ENCODE assay signal across 35 cellular contexts in genomic region chr17:53106886-53107285, GRCh38.
DNase-seq lines count a peak whose midpoint lies in the region; ATAC-seq and TF ChIP-seq lines count a peak whose summit lies in the region.
"Had no signal": no experiment of that assay in that cellular context is flagged by ENCODE, and none has a peak within 500 bp of the region (broad histone marks: within the 10 kb centered on the region; RNA-seq: fewer than 3 reads in every experiment).

No MANE protein-coding gene starts in this region.

- no peaks in the 10 kb centered on the region for H3K27me3 ChIP-seq in osteoblast (ENCODE audit: insufficient read depth, low read length)
- H3K27me3 ChIP-seq in sigmoid colon = no peaks in the 10 kb centered on the region
- H3K27me3 ChIP-seq: BE2C; BLaER1; BLaER1 treated with 17β-estradiol and CSF1 and Interleukin-3, amounts not matched to agents 10 nM and 100 nM had no signal

- ATAC-seq in esophagus mucosa = no peak
- ATAC-seq: A549; CD8-positive, alpha-beta T cell had no signal

- no peaks in the 10 kb centered on the region for H3K27me3 Mint-ChIP-seq in activated naive CD4-positive, alpha-beta T cell treated with anti-CD3 and anti-CD28 coated beads for 36 hours (ENCODE audit: low read depth)
- H3K27me3 Mint-ChIP-seq: B cell; CD4-positive, alpha-beta memory T cell; CD4-positive, alpha-beta T cell; CD4-positive, CD25-positive, alpha-beta regulatory T cell; CD8-positive, alpha-beta memory T cell had no signal

- intact Hi-C loops in sigmoid colon (cut with DNase I) = no loop called here
- intact Hi-C loops in activated naive CD4-positive, alpha-beta T cell treated with anti-CD3 and anti-CD28 coated beads for 36 hours (cut with micrococcal nuclease) = no loop called here

- H3K36me3 ChIP-seq in osteoblast (ENCODE audit: insufficient read depth, low read length) = no peaks in the 10 kb centered on the region
- H3K36me3 ChIP-seq in sigmoid colon = no peaks in the 10 kb centered on the region
- H3K36me3 ChIP-seq: BE2C; BLaER1; BLaER1 treated with 17β-estradiol and CSF1 and Interleukin-3, amounts not matched to agents 10 nM and 100 nM had no signal

- H3K27ac ChIP-seq in osteoblast (ENCODE audit: low read depth, low read length) (no peak overlapping the region), sigmoid colon (no peak overlapping the region)
- H3K27ac ChIP-seq: 22Rv1; A549; BLaER1; BLaER1 treated with 17β-estradiol and CSF1 and Interleukin-3, amounts not matched to agents 10 nM and 100 nM; C4-2B had no signal

- no peak overlapping the region for H3K4me2 ChIP-seq in osteoblast (ENCODE audit: insufficient read depth, low read length)
- H3K4me2 ChIP-seq: A549; BLaER1; BLaER1 treated with 17β-estradiol and CSF1 and Interleukin-3, amounts not matched to agents 10 nM and 100 nM had no signal

- in situ Hi-C loops in G401 (cut with HindIII; ENCODE audit: low sequenced_read_pairs) = no loop called here

- no peaks in the 10 kb centered on the region for H3K79me2 ChIP-seq in osteoblast (ENCODE audit: insufficient read depth, low read length)

- H3K4me1 Mint-ChIP-seq in activated naive CD4-positive, alpha-beta T cell treated with anti-CD3 and anti-CD28 coated beads for 36 hours (ENCODE audit: low read depth) = no peaks in the 10 kb centered on the region
- H3K4me1 Mint-ChIP-seq: B cell; CD14-positive monocyte; CD4-positive, alpha-beta memory T cell; CD4-positive, CD25-positive, alpha-beta regulatory T cell; CD8-positive, alpha-beta memory T cell had no signal

- H3K4me1 ChIP-seq in osteoblast (ENCODE audit: insufficient read depth, low read length) (no peaks in the 10 kb centered on the region), sigmoid colon (no peaks in the 10 kb centered on the region)
- H3K4me1 ChIP-seq: A549; BLaER1; BLaER1 treated with 17β-estradiol and CSF1 and Interleukin-3, amounts not matched to agents 10 nM and 100 nM; Caco-2 had no signal

- no peak overlapping the region for H3K27ac Mint-ChIP-seq in activated naive CD4-positive, alpha-beta T cell treated with anti-CD3 and anti-CD28 coated beads for 36 hours
- H3K27ac Mint-ChIP-seq: B cell; CD14-positive monocyte; CD4-positive, alpha-beta memory T cell; CD4-positive, alpha-beta T cell; CD4-positive, CD25-positive, alpha-beta regulatory T cell; CD8-positive, alpha-beta memory T cell; CD8-positive, alpha-beta T cell had no signal

- no peak overlapping the region for H3K4me3 Mint-ChIP-seq in activated naive CD4-positive, alpha-beta T cell treated with anti-CD3 and anti-CD28 coated beads for 36 hours
- H3K4me3 Mint-ChIP-seq: B cell; CD14-positive monocyte; CD4-positive, alpha-beta memory T cell; CD4-positive, alpha-beta T cell; CD4-positive, CD25-positive, alpha-beta regulatory T cell; CD8-positive, alpha-beta memory T cell; CD8-positive, alpha-beta T cell had no signal

- no peak for TF ChIP-seq POLR2A in sigmoid colon (IDR thresholded peaks at IDR 0.05)

- H3K4me3 ChIP-seq in osteoblast (ENCODE audit: insufficient read depth, low read length) = no peak overlapping the region
- H3K4me3 ChIP-seq in sigmoid colon = no peak overlapping the region
- H3K4me3 ChIP-seq: A549; BLaER1; BLaER1 treated with 17β-estradiol and CSF1 and Interleukin-3, amounts not matched to agents 10 nM and 100 nM had no signal

- TF ChIP-seq EP300 in sigmoid colon (IDR thresholded peaks at IDR 0.05) = no peak

- CTCF ChIA-PET in activated naive CD4-positive, alpha-beta T cell treated with anti-CD3 and anti-CD28 coated beads for 36 hours (lab: Charles Lee) = no interaction called here

- TF ChIP-seq CTCF in osteoblast (IDR thresholded peaks at IDR 0.05; ENCODE audit: extremely low read depth, low read depth, low read length) = no peak
- no peak for TF ChIP-seq CTCF in sigmoid colon (IDR thresholded peaks at IDR 0.05)

- no peak overlapping the region for H2AFZ ChIP-seq in osteoblast (ENCODE audit: low read length)

- no peaks in the 10 kb centered on the region for H4K20me1 ChIP-seq in osteoblast (ENCODE audit: insufficient read depth, low read length)
- H4K20me1 ChIP-seq: BLaER1; BLaER1 treated with 17β-estradiol and CSF1 and Interleukin-3, amounts not matched to agents 10 nM and 100 nM had no signal

- peaks cover 11% of the 10 kb centered on the region for H3K9me3 Mint-ChIP-seq in activated naive CD4-positive, alpha-beta T cell treated with anti-CD3 and anti-CD28 coated beads for 36 hours

- peaks cover 4% of the 10 kb centered on the region for H3K9me3 ChIP-seq in osteoblast (ENCODE audit: low read depth, low read length)
- H3K9me3 ChIP-seq in sigmoid colon = no peaks in the 10 kb centered on the region
- H3K9me3 ChIP-seq: A549; BE2C; BLaER1; BLaER1 treated with 17β-estradiol and CSF1 and Interleukin-3, amounts not matched to agents 10 nM and 100 nM; Caco-2 had no signal

- DNase-seq in G401 (ENCODE audit: low spot score) = peak; percentile 70
- peak; percentile 64 for DNase-seq in cerebellar cortex (ENCODE audit: low spot score)
- DNase-seq in cerebellum (ENCODE audit: low spot score) = peak; percentile 56
- DNase-seq in osteoblast (ENCODE audit: insufficient read length, low spot score, missing footprints) = peak; percentile 1
- DNase-seq in sigmoid colon = no peak
- no peak for DNase-seq in activated naive CD4-positive, alpha-beta T cell treated with anti-CD3 and anti-CD28 coated beads for 36 hours
- DNase-seq in NCI-H146 (lab: John Stamatoyannopoulos, UW) = no peak
- DNase-seq: 8988T; ACHN; AML-193; BE2C; C1 segment of cervical spinal cord; Caco-2; Calu3; CD4-positive, alpha-beta memory T cell; CD4-positive, alpha-beta T cell; CD4-positive, CD25-positive, alpha-beta regulatory T cell; CD8-positive, alpha-beta memory T cell; CD8-positive, alpha-beta T cell; COR-L47; DMS 273 treated with DMSO at 0.1 percent for 48 hours; DMS153; DMS53; DMS79; DMS79 treated with DMSO at 0.1 percent for 48 hours; DND-41; EL had no signal

- H3K36me3 Mint-ChIP-seq in activated naive CD4-positive, alpha-beta T cell treated with anti-CD3 and anti-CD28 coated beads for 36 hours (ENCODE audit: low read depth) = no peaks in the 10 kb centered on the region
- H3K36me3 Mint-ChIP-seq: CD14-positive monocyte; CD4-positive, alpha-beta memory T cell; CD4-positive, CD25-positive, alpha-beta regulatory T cell; CD8-positive, alpha-beta memory T cell; CD8-positive, alpha-beta T cell had no signal

Comparison
In these comparisons a context has a peak if more than half of its experiments do, and no peak if none do; other contexts are left out.
1. DNase-seq: peak in G401 (single experiment), cerebellar cortex (single experiment), cerebellum (single experiment) and osteoblast (single experiment); none in sigmoid colon (single experiment), activated naive CD4-positive, alpha-beta T cell treated with anti-CD3 and anti-CD28 coated beads for 36 hours (single experiment) and NCI-H146 (single experiment).